20 cellular contexts compared by ENCODE assay signal in the genomic region with DNA sequence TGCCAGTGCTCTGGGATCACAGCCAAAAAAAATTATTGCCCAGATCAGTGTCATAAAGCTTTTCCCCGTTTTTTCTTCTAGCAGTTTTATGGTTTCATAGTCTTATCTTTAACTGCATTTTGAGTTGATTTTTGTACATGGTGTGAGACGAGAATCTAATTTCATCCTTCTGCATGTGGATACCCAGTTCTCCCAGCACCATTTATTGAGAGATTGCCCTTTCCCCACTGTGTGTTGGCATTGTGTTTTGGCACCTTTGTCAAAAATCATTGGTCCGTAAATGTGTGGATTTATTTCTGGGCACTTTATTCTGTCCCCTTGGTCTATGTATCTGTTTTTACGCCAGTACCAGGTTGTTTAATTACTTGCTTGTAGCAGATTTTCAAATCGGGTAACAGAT.
"Had no signal": no experiment of that assay in that cellular context is flagged by ENCODE, and none has a peak within 500 bp of the region (broad histone marks: within the 10 kb centered on the region; RNA-seq: fewer than 3 reads in every experiment).

No MANE protein-coding gene starts in this region.

- DNase-seq: natural killer cell; occipital lobe; ovary; posterior cingulate gyrus; psoas muscle; right cardiac atrium; right lobe of liver; sigmoid colon; small intestine; stimulated activated CD4-positive, alpha-beta T cell treated with anti-CD3 and anti-CD28 coated beads, Interleukin-15, amount 100 ng/mL, for 24 hours; stimulated activated CD4-positive, alpha-beta T cell treated with anti-CD3 and anti-CD28 coated beads, Interleukin-2, amount 100 ng/mL, for 24 hours; stimulated activated CD4-positive, alpha-beta T cell treated with anti-CD3 and anti-CD28 coated beads, Interleukin-2, amount 100 ng/mL, for 48 hours; stimulated activated CD4-positive, alpha-beta T cell treated with anti-CD3 and anti-CD28 coated beads, Interleukin-4, amount 100 ng/mL, for 24 hours; stimulated activated naive CD4-positive, alpha-beta T cell treated with Interleukin-2 at 50 U/mL for 16 hours; stomach; thyroid gland; trophoblast cell; upper lobe of left lung had no signal

- FAIRE-seq: small intestine, urothelium cell line had no signal

- ATAC-seq: natural killer cell; psoas muscle; right cardiac atrium; right lobe of liver; stimulated activated effector memory CD8-positive, alpha-beta T cell treated with anti-CD3 and anti-CD28 coated beads, Interleukin-12 subunit alpha, Interleukin-12 subunit beta, amount 100 ng/mL, for 72 hours had no signal
